Comparison of ENCODE assay signal across 1 cellular context in genomic region chr2:120230515-120231471, GRCh38.
TF ChIP-seq lines count a peak whose summit lies in the region.

No MANE protein-coding gene starts in this region.

TF ChIP-seq in HepG2, 621 proteins besides CTCF, POLR2A, EP300 and RAD21 (continued from another document):
- TF ChIP-seq ATF6 (CRISPR knock-in tag; conservative IDR thresholded peaks at IDR 0.05) (no peak), ZNF710 (CRISPR knock-in tag; IDR thresholded peaks at IDR 0.05; ENCODE audit: borderline replicate concordance) (0 out of 2 replicates have a peak, but pooled peaks have one; percentile 30), THAP9 (CRISPR knock-in tag; IDR thresholded peaks at IDR 0.05; ENCODE audit: borderline replicate concordance) (no peak), CENPT (CRISPR knock-in tag; IDR thresholded peaks at IDR 0.05; ENCODE audit: low read depth) (no peak), ZNF605 (CRISPR knock-in tag; IDR thresholded peaks at IDR 0.05) (0 out of 2 replicates have a peak, but pooled peaks have one; percentile 23), ELK4 (CRISPR knock-in tag; IDR thresholded peaks at IDR 0.05; ENCODE audit: borderline replicate concordance) (no peak), RELA (CRISPR knock-in tag; IDR thresholded peaks at IDR 0.05) (no peak), HOXA7 (CRISPR knock-in tag; IDR thresholded peaks at IDR 0.05) (no peak), NR2F6 (IDR thresholded peaks at IDR 0.05) (no peak), NR2F6 (CRISPR knock-in tag; IDR thresholded peaks at IDR 0.05) (no peak), RXRA (CRISPR knock-in tag; IDR thresholded peaks at IDR 0.05) (peak; percentile 31; the same call in 1 of the 2 replicates), HOXA3 (CRISPR knock-in tag; IDR thresholded peaks at IDR 0.05) (peak; percentile 35; the same call in 1 of the 2 replicates), NR2C2 (CRISPR knock-in tag; IDR thresholded peaks at IDR 0.05; ENCODE audit: borderline replicate concordance) (no peak), HIVEP1 (CRISPR knock-in tag; IDR thresholded peaks at IDR 0.05) (no peak; the same call in 1 of the 2 replicates), ZNF530 (CRISPR knock-in tag; IDR thresholded peaks at IDR 0.05; ENCODE audit: low read depth) (no peak), RERE (CRISPR knock-in tag; IDR thresholded peaks at IDR 0.05; ENCODE audit: low read depth) (no peak), YEATS4 (CRISPR knock-in tag; IDR thresholded peaks at IDR 0.05; ENCODE audit: borderline replicate concordance) (no peak; the same call in 1 of the 2 replicates), NPAS2 (CRISPR knock-in tag; IDR thresholded peaks at IDR 0.05; ENCODE audit: borderline replicate concordance) (no peak), AKAP8 (CRISPR knock-in tag; IDR thresholded peaks at IDR 0.05) (no peak), KLF12 (CRISPR knock-in tag; IDR thresholded peaks at IDR 0.05; ENCODE audit: borderline replicate concordance) (no peak), FOXJ3 (CRISPR knock-in tag; IDR thresholded peaks at IDR 0.05; ENCODE audit: borderline replicate concordance) (no peak), RBFOX2 (IDR thresholded peaks at IDR 0.05; ENCODE audit: low read depth, low read length) (no peak), ZNF160 (CRISPR knock-in tag; IDR thresholded peaks at IDR 0.05) (no peak), ZNF276 (CRISPR knock-in tag; IDR thresholded peaks at IDR 0.05; ENCODE audit: low read depth) (0 out of 2 replicates have a peak, but pooled peaks have one; percentile 45)
